Comparison of ENCODE assay signal across 9 cellular contexts in genomic region chr14:106843376-106843775, GRCh38.
DNase-seq lines count a peak whose midpoint lies in the region; ATAC-seq and TF ChIP-seq lines count a peak whose summit lies in the region.
"Had no signal": no experiment of that assay in that cellular context is flagged by ENCODE, and none has a peak within 500 bp of the region (broad histone marks: within the 10 kb centered on the region; RNA-seq: fewer than 3 reads in every experiment).

No MANE protein-coding gene starts in this region.

- TF ChIP-seq CTCF in A673 (conservative IDR thresholded peaks at IDR 0.05; ENCODE audit: low read depth, low read length) = no peak
- peak; percentile 48 for TF ChIP-seq CTCF in GM10266 (IDR thresholded peaks at IDR 0.05; ENCODE audit: control insufficient read depth, insufficient read depth, low read depth, missing control alignments)
- TF ChIP-seq CTCF in VCaP (conservative IDR thresholded peaks at IDR 0.05) = no peak
- no peak for TF ChIP-seq CTCF in lower lobe of right lung (IDR thresholded peaks at IDR 0.05)

- H3K27ac ChIP-seq in A673 (ENCODE audit: low read depth, low read length, poor library complexity, severe bottlenecking) = peak overlapping the region; percentile 47
- peak overlapping the region; percentile 99 for H3K27ac ChIP-seq in VCaP
- H3K27ac ChIP-seq in lower lobe of right lung = peak overlapping the region; percentile 92

- DNase-seq in A673 (ENCODE audit: low spot score) = no peak
- DNase-seq in GM10266 (ENCODE audit: extremely low spot score) = no peak
- no peak for DNase-seq in lower lobe of right lung
- DNase-seq in glomerular visceral epithelial cell (ENCODE audit: extremely low spot score) = no peak
- DNase-seq: EL had no signal

- intact Hi-C loops in A673 (cut with micrococcal nuclease; ENCODE audit: unreplicated experiment) (no loop called here), lower lobe of right lung (cut with DNase I) (no loop called here)

- H3K9me3 ChIP-seq in A673 (ENCODE audit: low read depth, low read length, poor library complexity, severe bottlenecking) (no peaks in the 10 kb centered on the region), lower lobe of right lung (no peaks in the 10 kb centered on the region)

- POLR2A ChIA-PET in A673 (lab: Charles Lee; ENCODE audit: low non-redundant PET) = no interaction called here

- H3K36me3 ChIP-seq in A673 (ENCODE audit: insufficient read depth, low read length, poor library complexity, severe bottlenecking) (no peaks in the 10 kb centered on the region), lower lobe of right lung (no peaks in the 10 kb centered on the region)

- H3K27me3 ChIP-seq in A673 (replicated peaks; ENCODE audit: insufficient read depth, low read depth, low read length, poor library complexity) = no peaks in the 10 kb centered on the region
- no peaks in the 10 kb centered on the region for H3K27me3 ChIP-seq in lower lobe of right lung (ENCODE audit: low read depth)

- H3K4me1 ChIP-seq in A673 (ENCODE audit: insufficient read depth, low read length, poor library complexity, severe bottlenecking) (peaks cover 5% of the 10 kb centered on the region), lower lobe of right lung (peaks cover 33% of the 10 kb centered on the region)

- CTCF ChIA-PET in A673 (lab: Charles Lee) = no interaction called here

- no peak for ATAC-seq in lower lobe of right lung
- ATAC-seq in GM18519 (IDR thresholded peaks at IDR 0.05; ENCODE audit: low FRiP score, unreplicated experiment) = no peak
- ATAC-seq in GM21825 (IDR thresholded peaks at IDR 0.05; ENCODE audit: unreplicated experiment) = no peak
- ATAC-seq in GM19351 (IDR thresholded peaks at IDR 0.05; ENCODE audit: unreplicated experiment) = no peak

- BruUV-seq in A673 (replicated peaks; lab: Mats Ljungman, UMichigan) = no TSS peak

- H3K4me3 ChIP-seq in A673 (ENCODE audit: low read depth, low read length, poor library complexity, severe bottlenecking) (peak overlapping the region; percentile 45), lower lobe of right lung (peak overlapping the region; percentile 48)

Comparison
In these comparisons a context has a peak if more than half of its experiments do, and no peak if none do; other contexts are left out.
1. H3K27ac ChIP-seq: peak in every context shown above with its lines; median percentile 99 in VCaP; 92 in lower lobe of right lung; 47 in A673.